In genomic region chr4:8739357-8739756, GRCh38 we compare ENCODE assay signal across 24 cellular contexts.
DNase-seq lines count a peak whose midpoint lies in the region; ATAC-seq and TF ChIP-seq lines count a peak whose summit lies in the region.
"Had no signal": no experiment of that assay in that cellular context is flagged by ENCODE, and none has a peak within 500 bp of the region (broad histone marks: within the 10 kb centered on the region; RNA-seq: fewer than 3 reads in every experiment).

No MANE protein-coding gene starts in this region.

- H3K4me1 Mint-ChIP-seq in CD14-positive monocyte (no peaks in the 10 kb centered on the region), neural progenitor cell (peaks cover 7% of the 10 kb centered on the region)
- H3K4me1 Mint-ChIP-seq: CD4-positive, alpha-beta memory T cell; IgD-negative memory B cell had no signal

- no peaks in the 10 kb centered on the region for H3K9me2 ChIP-seq in Karpas-422 (replicated peaks; ENCODE audit: insufficient read depth, low read length)

- WGBS in sigmoid colon, 2 donors: 90 to 91% methylated on average over 12 of the region's 12 CpGs

- H3K9me3 Mint-ChIP-seq in CD14-positive monocyte (peaks cover 0 to 2% (median under 1%) of the 10 kb centered on the region in 7 donors), neural progenitor cell (peaks cover 6% of the 10 kb centered on the region)

- no peaks in the 10 kb centered on the region for H3K36me3 ChIP-seq in neural progenitor cell
- no peaks in the 10 kb centered on the region for H3K36me3 ChIP-seq in sigmoid colon
- no peaks in the 10 kb centered on the region for H3K36me3 ChIP-seq in Karpas-422 (ENCODE audit: insufficient read depth, low read length)
- H3K36me3 ChIP-seq: BLaER1 treated with 17β-estradiol and CSF1 and Interleukin-3, amounts not matched to agents 10 nM and 100 nM had no signal

- H3K27me3 Mint-ChIP-seq in CD14-positive monocyte (ENCODE audit: low read depth in 3 of 3) (peaks cover 2 to 9% (median 3%) of the 10 kb centered on the region in 3 donors), neural progenitor cell (ENCODE audit: insufficient read depth, low read depth) (peaks cover 4% of the 10 kb centered on the region)
- H3K27me3 Mint-ChIP-seq: IgD-negative memory B cell had no signal

- DNase-seq in CD14-positive monocyte (ENCODE audit: low spot score): peak; percentile 26
- peak; percentile 18 for DNase-seq in NCI-H69 (lab: John Stamatoyannopoulos, UW)
- DNase-seq in neural progenitor cell (ENCODE audit: low spot score): no peak
- peak; percentile 34 for DNase-seq in sigmoid colon
- DNase-seq in Karpas-422: no peak
- no peak for DNase-seq in AG08395 (ENCODE audit: low spot score)
- DNase-seq: AML-193; CD4-positive, alpha-beta memory T cell; COR-L47; DMS53; NCI-H1048; NCI-H1417; NCI-H1694; NCI-H2029 treated with DMSO at 0.1 percent for 48 hours; NCI-H446 treated with DMSO at 0.1 percent for 48 hours; NCI-H526; RPMI8226; SHP77 had no signal

- no peaks in the 10 kb centered on the region for H3K79me2 ChIP-seq in neural progenitor cell (ENCODE audit: low read depth)
- H3K79me2 ChIP-seq in Karpas-422 (ENCODE audit: low read length): no peaks in the 10 kb centered on the region

- H3K27me3 ChIP-seq in neural progenitor cell: no peaks in the 10 kb centered on the region
- H3K27me3 ChIP-seq in sigmoid colon: peaks cover 0 to 3% (median 0%) of the 10 kb centered on the region in 3 donors
- no peaks in the 10 kb centered on the region for H3K27me3 ChIP-seq in Karpas-422 (ENCODE audit: low read length)
- H3K27me3 ChIP-seq: BLaER1 treated with 17β-estradiol and CSF1 and Interleukin-3, amounts not matched to agents 10 nM and 100 nM had no signal

- H3K9ac ChIP-seq in neural progenitor cell: no peak overlapping the region
- no peak overlapping the region for H3K9ac ChIP-seq in Karpas-422 (ENCODE audit: low read length)
- H3K9ac ChIP-seq: BLaER1 treated with 17β-estradiol and CSF1 and Interleukin-3, amounts not matched to agents 10 nM and 100 nM; KMS-11 had no signal

- H3K4me3 Mint-ChIP-seq in CD14-positive monocyte (no peak overlapping the region), neural progenitor cell (no peak overlapping the region)
- H3K4me3 Mint-ChIP-seq: CD4-positive, alpha-beta memory T cell; IgD-negative memory B cell had no signal

- no peaks in the 10 kb centered on the region for H3K36me3 Mint-ChIP-seq in CD14-positive monocyte
- no peaks in the 10 kb centered on the region for H3K36me3 Mint-ChIP-seq in neural progenitor cell
- H3K36me3 Mint-ChIP-seq: CD4-positive, alpha-beta memory T cell had no signal

- H4K20me1 ChIP-seq in neural progenitor cell (ENCODE audit: low read depth) (no peaks in the 10 kb centered on the region), Karpas-422 (ENCODE audit: insufficient read depth, low read depth, low read length) (no peaks in the 10 kb centered on the region)

- H3F3A ChIP-seq in neural progenitor cell (ENCODE audit: low read depth): peaks cover 8% of the 10 kb centered on the region

- no peaks in the 10 kb centered on the region for H3K9me3 ChIP-seq in neural progenitor cell (ENCODE audit: low read depth)
- peaks cover 0 to 1% (median 0%) of the 10 kb centered on the region in 4 donors for H3K9me3 ChIP-seq in sigmoid colon
- no peaks in the 10 kb centered on the region for H3K9me3 ChIP-seq in Karpas-422 (ENCODE audit: low read length)
- H3K9me3 ChIP-seq: BLaER1 treated with 17β-estradiol and CSF1 and Interleukin-3, amounts not matched to agents 10 nM and 100 nM had no signal

- TF ChIP-seq CTCF in CD14-positive monocyte (IDR thresholded peaks at IDR 0.05) (no peak), neural progenitor cell (IDR thresholded peaks at IDR 0.05) (no peak), sigmoid colon (IDR thresholded peaks at IDR 0.05) (no peak)

- no peak for TF ChIP-seq POLR2A in sigmoid colon (IDR thresholded peaks at IDR 0.05)

- no peak overlapping the region for H3K27ac Mint-ChIP-seq in CD14-positive monocyte
- H3K27ac Mint-ChIP-seq in neural progenitor cell: no peak overlapping the region
- H3K27ac Mint-ChIP-seq: CD4-positive, alpha-beta memory T cell; IgD-negative memory B cell had no signal

- H3K4me1 ChIP-seq in neural progenitor cell: peaks cover 24% of the 10 kb centered on the region
- H3K4me1 ChIP-seq in sigmoid colon: no peaks in the 10 kb centered on the region
- H3K4me1 ChIP-seq in Karpas-422 (ENCODE audit: low read length): no peaks in the 10 kb centered on the region
- H3K4me1 ChIP-seq: BLaER1 treated with 17β-estradiol and CSF1 and Interleukin-3, amounts not matched to agents 10 nM and 100 nM had no signal

- no peak overlapping the region for H3K4me3 ChIP-seq in neural progenitor cell
- no peak overlapping the region for H3K4me3 ChIP-seq in sigmoid colon
- H3K4me3 ChIP-seq in Karpas-422 (ENCODE audit: low read length): no peak overlapping the region
- H3K4me3 ChIP-seq: BLaER1 treated with 17β-estradiol and CSF1 and Interleukin-3, amounts not matched to agents 10 nM and 100 nM had no signal

- H3K27ac ChIP-seq in neural progenitor cell (peak overlapping the region; percentile 20), sigmoid colon (no peak overlapping the region), Karpas-422 (ENCODE audit: low read length) (no peak overlapping the region)
- H3K27ac ChIP-seq: BLaER1 treated with 17β-estradiol and CSF1 and Interleukin-3, amounts not matched to agents 10 nM and 100 nM; HL-60; KMS-11 had no signal

- no peak for TF ChIP-seq EP300 in sigmoid colon (IDR thresholded peaks at IDR 0.05)

- H2AFZ ChIP-seq in neural progenitor cell (replicated peaks) (no peak overlapping the region), Karpas-422 (ENCODE audit: low read length) (no peak overlapping the region)

- H3K4me2 ChIP-seq in neural progenitor cell (peak overlapping the region; percentile 38), Karpas-422 (ENCODE audit: low read depth, low read length, poor library complexity, severe bottlenecking) (no peak overlapping the region)
- H3K4me2 ChIP-seq: BLaER1 treated with 17β-estradiol and CSF1 and Interleukin-3, amounts not matched to agents 10 nM and 100 nM; KMS-11 had no signal

- ATAC-seq in GM21529 (IDR thresholded peaks at IDR 0.05; ENCODE audit: unreplicated experiment): no peak
- ATAC-seq: HCT116 had no signal

- intact Hi-C loops in CD14-positive monocyte (cut with micrococcal nuclease) (no loop called here), sigmoid colon (cut with DNase I) (no loop called here)

Comparison
In these comparisons a context has a peak if more than half of its experiments do, and no peak if none do; other contexts are left out.
1. DNase-seq: peak in CD14-positive monocyte (single experiment), NCI-H69 (single experiment) and sigmoid colon (single experiment); none in neural progenitor cell (single experiment), Karpas-422 (single experiment) and AG08395 (single experiment).